Comparison of ENCODE assay signal across 23 cellular contexts in genomic region chr11:134921938-134922337, GRCh38.
"Had no signal": no experiment of that assay in that cellular context is flagged by ENCODE, and none has a peak within 500 bp of the region (broad histone marks: within the 10 kb centered on the region; RNA-seq: fewer than 3 reads in every experiment).

No MANE protein-coding gene starts in this region.

- H3K36me3 ChIP-seq: lower lobe of right lung, neutrophil, right atrium auricular region, sigmoid colon, stomach, tibial artery, upper lobe of left lung, uterus had no signal

- H3K9me3 Mint-ChIP-seq: nephron progenitor cell had no signal

- H3K4me1 ChIP-seq: lower lobe of right lung, parathyroid adenoma, right atrium auricular region, sigmoid colon, stomach, testis, upper lobe of left lung, uterus had no signal

- ATAC-seq: left ventricle myocardium superior; lower lobe of right lung; naive thymus-derived CD8-positive, alpha-beta T cell; stimulated activated effector memory CD8-positive, alpha-beta T cell treated with anti-CD3 and anti-CD28 coated beads, Interleukin-12 subunit alpha, Interleukin-12 subunit beta, amount 100 ng/mL, for 72 hours had no signal

- H3K9me3 ChIP-seq: lower lobe of right lung, neutrophil, right atrium auricular region, sigmoid colon, stomach, testis, tibial artery, upper lobe of left lung, uterus had no signal

- H3K4me1 Mint-ChIP-seq: naive thymus-derived CD8-positive, alpha-beta T cell; stimulated activated effector memory CD8-positive, alpha-beta T cell treated with anti-CD3 and anti-CD28 coated beads, Interleukin-12 subunit alpha, Interleukin-12 subunit beta, amount 100 ng/mL, for 72 hours had no signal

- H3K27ac Mint-ChIP-seq: naive thymus-derived CD8-positive, alpha-beta T cell; progenitor cell of endocrine pancreas; stimulated activated effector memory CD8-positive, alpha-beta T cell treated with anti-CD3 and anti-CD28 coated beads, Interleukin-12 subunit alpha, Interleukin-12 subunit beta, amount 100 ng/mL, for 72 hours had no signal

- H3K4me3 ChIP-seq: coronary artery, lower lobe of right lung, right atrium auricular region, sigmoid colon, stomach, testis, tibial artery, upper lobe of left lung, uterus had no signal

- H3K4me3 Mint-ChIP-seq: naive thymus-derived CD8-positive, alpha-beta T cell; nephron progenitor cell; stimulated activated effector memory CD8-positive, alpha-beta T cell treated with anti-CD3 and anti-CD28 coated beads, Interleukin-12 subunit alpha, Interleukin-12 subunit beta, amount 100 ng/mL, for 72 hours had no signal

- H3K27ac ChIP-seq: coronary artery, lower lobe of right lung, neutrophil, parathyroid adenoma, right atrium auricular region, sigmoid colon, stomach, testis, tibial artery, upper lobe of left lung, uterus had no signal

- DNase-seq: dermis blood vessel endothelial cell; effector memory CD4-positive, alpha-beta T cell; erythroblast; head of caudate nucleus; left ventricle myocardium superior; lower lobe of right lung; naive thymus-derived CD8-positive, alpha-beta T cell; nephron progenitor cell; sigmoid colon; stimulated activated CD4-positive, alpha-beta T cell treated with anti-CD3 and anti-CD28 coated beads, Interleukin-2, amount 100 ng/mL, for 24 hours; stimulated activated CD4-positive, alpha-beta T cell treated with anti-CD3 and anti-CD28 coated beads, Interleukin-4, amount 100 ng/mL, for 24 hours; stimulated activated naive CD4-positive, alpha-beta T cell treated with Interleukin-2 at 50 U/mL for 16 hours; stomach; testis; tibial artery; upper lobe of left lung; uterus had no signal

- H3K27me3 ChIP-seq: neutrophil, right atrium auricular region, sigmoid colon, testis, tibial artery, upper lobe of left lung, uterus had no signal

- H3K36me3 Mint-ChIP-seq: naive thymus-derived CD8-positive, alpha-beta T cell; stimulated activated effector memory CD8-positive, alpha-beta T cell treated with anti-CD3 and anti-CD28 coated beads, Interleukin-12 subunit alpha, Interleukin-12 subunit beta, amount 100 ng/mL, for 72 hours had no signal
